ENCODE assay signal across 22 cellular contexts in genomic region chr13:112457081-112457480, GRCh38.
"Had no signal": no experiment of that assay in that cellular context is flagged by ENCODE, and none has a peak within 500 bp of the region (broad histone marks: within the 10 kb centered on the region; RNA-seq: fewer than 3 reads in every experiment).

No MANE protein-coding gene starts in this region.

- H3K27ac Mint-ChIP-seq: effector memory CD8-positive, alpha-beta T cell; immature natural killer cell; memory B cell; natural killer cell; progenitor cell of endocrine pancreas; stimulated activated effector memory CD8-positive, alpha-beta T cell treated with anti-CD3 and anti-CD28 coated beads, Interleukin-12 subunit alpha, Interleukin-12 subunit beta, amount 100 ng/mL, for 72 hours had no signal

- H3K36me3 Mint-ChIP-seq: immature natural killer cell; natural killer cell; stimulated activated effector memory CD8-positive, alpha-beta T cell treated with anti-CD3 and anti-CD28 coated beads, Interleukin-12 subunit alpha, Interleukin-12 subunit beta, amount 100 ng/mL, for 72 hours had no signal

- H3K4me3 Mint-ChIP-seq: effector memory CD8-positive, alpha-beta T cell; immature natural killer cell; memory B cell; natural killer cell; stimulated activated effector memory CD8-positive, alpha-beta T cell treated with anti-CD3 and anti-CD28 coated beads, Interleukin-12 subunit alpha, Interleukin-12 subunit beta, amount 100 ng/mL, for 72 hours had no signal

- H3K9me3 ChIP-seq: neutrophil, thyroid gland had no signal

- H3K36me3 ChIP-seq: neutrophil, sigmoid colon, stomach, thyroid gland had no signal

- H3K4me1 ChIP-seq: parathyroid adenoma, sigmoid colon, stomach, thyroid gland had no signal

- H3K27me3 ChIP-seq: neutrophil, thyroid gland had no signal

- H3K27ac ChIP-seq: neutrophil, parathyroid adenoma, sigmoid colon, stomach, thyroid gland had no signal

- FAIRE-seq: endometrium, frontal cortex had no signal

- H2AFZ ChIP-seq: parathyroid adenoma had no signal

- H3K4me1 Mint-ChIP-seq: immature natural killer cell; memory B cell; natural killer cell; stimulated activated effector memory CD8-positive, alpha-beta T cell treated with anti-CD3 and anti-CD28 coated beads, Interleukin-12 subunit alpha, Interleukin-12 subunit beta, amount 100 ng/mL, for 72 hours had no signal

- H3K9me3 Mint-ChIP-seq: natural killer cell had no signal

- H3K4me3 ChIP-seq: lung, sigmoid colon, stomach, thyroid gland had no signal

- ATAC-seq: effector memory CD8-positive, alpha-beta T cell; left ventricle myocardium superior; natural killer cell; stimulated activated effector memory CD8-positive, alpha-beta T cell treated with anti-CD3 and anti-CD28 coated beads, Interleukin-12 subunit alpha, Interleukin-12 subunit beta, amount 100 ng/mL, for 72 hours had no signal

- H3K9ac ChIP-seq: parathyroid adenoma had no signal

- H3K79me2 ChIP-seq: parathyroid adenoma had no signal

- DNase-seq: cortex of kidney; effector memory CD8-positive, alpha-beta T cell; erythroblast; hypothalamus; immature natural killer cell; kidney glomerular epithelial cell; sigmoid colon; stimulated activated CD4-positive, alpha-beta T cell treated with anti-CD3 and anti-CD28 coated beads, Interleukin-2, amount 100 ng/mL, for 24 hours; stimulated activated CD4-positive, alpha-beta T cell treated with anti-CD3 and anti-CD28 coated beads, Interleukin-4, amount 100 ng/mL, for 24 hours; stimulated activated naive CD4-positive, alpha-beta T cell treated with Interleukin-2 at 50 U/mL for 16 hours; stomach; thyroid gland had no signal
